Comparison of ENCODE assay signal across 32 cellular contexts in genomic region chr20:24977797-24978196, GRCh38. TPM values are rescaled to one million over a fixed set of nuclear protein-coding genes. Genes with fewer than 3 reads are reported as not detected.
DNase-seq lines count a peak whose midpoint lies in the region; ATAC-seq and TF ChIP-seq lines count a peak whose summit lies in the region.
"Had no signal": no experiment of that assay in that cellular context is flagged by ENCODE, and none has a peak within 500 bp of the region (broad histone marks: within the 10 kb centered on the region; RNA-seq: fewer than 3 reads in every experiment).

No MANE protein-coding gene starts in this region.

- no peaks in the 10 kb centered on the region for H3K9me3 ChIP-seq in neutrophil
- H3K9me3 ChIP-seq in tibial nerve = peaks cover 0 to 12% (median 0%) of the 10 kb centered on the region in 4 donors
- H3K9me3 ChIP-seq: pancreas had no signal

- DNase-seq in activated CD8-positive, alpha-beta memory T cell treated with anti-CD3 and anti-CD28 coated beads for 24 hours = peak; percentile 30
- DNase-seq in activated CD8-positive, alpha-beta memory T cell treated with anti-CD3 and anti-CD28 coated beads, Interleukin-2, amount 50 U/mL, for 48 hours = no peak
- DNase-seq in immature natural killer cell (no peak), tibial nerve (ENCODE audit: low spot score in 2 of 2) (no peak), NCI-H1092 treated with DMSO at 0.1 percent for 48 hours (lab: John Stamatoyannopoulos, UW) (no peak), type B pancreatic cell (ENCODE audit: extremely low spot score, unreplicated experiment) (no peak)
- DNase-seq: activated CD4-positive, alpha-beta T cell treated with anti-CD3 and anti-CD28 coated beads, Interleukin-2, amount 50 U/mL, for 4 hours; CD4-positive, CD25-positive, alpha-beta regulatory T cell; central memory CD4-positive, alpha-beta T cell; GOT3; Kasumi-1; NCI-H1436 treated with DMSO at 0.1 percent for 48 hours; NCI-H2107; NCI-H345; NCI-H69; pancreas; PC-9; retina; stimulated activated naive CD8-positive, alpha-beta T cell treated with anti-CD3 and anti-CD28 coated beads, Interleukin-15, Interleukin-2, amounts not matched to agents 100 U/mL and 50 U/mL, for 24 hours; trophoblast cell had no signal

- TF ChIP-seq CTCF in neutrophil (IDR thresholded peaks at IDR 0.05) (no peak), tibial nerve (IDR thresholded peaks at IDR 0.05) (no peak), type B pancreatic cell (conservative IDR thresholded peaks at IDR 0.05) (no peak)

- H3K4me3 Mint-ChIP-seq in immature natural killer cell (peak overlapping the region; percentile 31 to 68 (median 60)), type B pancreatic cell (no peak overlapping the region)
- H3K4me3 Mint-ChIP-seq: activated naive CD8-positive, alpha-beta T cell; CD4-positive, CD25-positive, alpha-beta regulatory T cell; memory B cell; neural crest cell; T-helper 1 cell treated with Interleukin-12 subunit alpha and Interleukin-12 subunit beta and Interleukin-4 antibody, amounts not matched to agents 30 μg/mL and 1 μg/mL, for 36 hours had no signal

- H3K4me1 Mint-ChIP-seq in immature natural killer cell (peaks cover 99% of the 10 kb centered on the region in 2 donors), type B pancreatic cell (ENCODE audit: unreplicated experiment) (no peaks in the 10 kb centered on the region)
- H3K4me1 Mint-ChIP-seq: neural crest cell had no signal

- TF ChIP-seq POLR2A in tibial nerve (IDR thresholded peaks at IDR 0.05) = no peak

- H3K27ac Mint-ChIP-seq in immature natural killer cell = peak overlapping the region; percentile 84 to 96 (median 95)
- H3K27ac Mint-ChIP-seq in type B pancreatic cell = no peak overlapping the region
- H3K27ac Mint-ChIP-seq: activated naive CD8-positive, alpha-beta T cell; CD4-positive, CD25-positive, alpha-beta regulatory T cell; memory B cell; T-helper 1 cell treated with Interleukin-12 subunit alpha and Interleukin-12 subunit beta and Interleukin-4 antibody, amounts not matched to agents 30 μg/mL and 1 μg/mL, for 36 hours had no signal

- H3K4me1 ChIP-seq in neutrophil (ENCODE audit: control insufficient read depth in 1 of 2, insufficient read depth in 1 of 2, low read depth in 1 of 2, low read length in 1 of 2) (peaks cover 82% of the 10 kb centered on the region in 2 experiments), tibial nerve (peaks cover 3 to 27% (median 4%) of the 10 kb centered on the region in 4 donors)
- H3K4me1 ChIP-seq: pancreas had no signal

- H3K9me3 Mint-ChIP-seq in immature natural killer cell = peaks cover 0 to 3% (median 0%) of the 10 kb centered on the region in 6 donors
- peaks cover 16% of the 10 kb centered on the region for H3K9me3 Mint-ChIP-seq in type B pancreatic cell

- H3K27me3 Mint-ChIP-seq in immature natural killer cell (ENCODE audit: low read depth in 3 of 3) (peaks cover 4 to 14% (median 8%) of the 10 kb centered on the region in 3 donors), type B pancreatic cell (no peaks in the 10 kb centered on the region)
- H3K27me3 Mint-ChIP-seq: activated naive CD8-positive, alpha-beta T cell; CD4-positive, CD25-positive, alpha-beta regulatory T cell; memory B cell had no signal

- H3K36me3 Mint-ChIP-seq in immature natural killer cell (peaks cover 54 to 90% (median 62%) of the 10 kb centered on the region in 3 donors), type B pancreatic cell (peaks cover 79% of the 10 kb centered on the region)

- peak overlapping the region; percentile 96 for H3K27ac ChIP-seq in neutrophil
- H3K27ac ChIP-seq in tibial nerve = peak overlapping the region; percentile 1 to 74 (median 62)
- H3K27ac ChIP-seq: pancreas, PC-9 had no signal

- H3K27me3 ChIP-seq in neutrophil (no peaks in the 10 kb centered on the region), tibial nerve (no peaks in the 10 kb centered on the region)
- H3K27me3 ChIP-seq: pancreas had no signal

- 38 to 44% methylated on average over 3 of the region's 3 CpGs for WGBS in tibial nerve, 2 donors

- ATAC-seq in HG03159 (IDR thresholded peaks at IDR 0.05; ENCODE audit: unreplicated experiment) = no peak
- ATAC-seq: Right ventricle myocardium inferior; SK-N-SH treated with all-trans-retinoic acid at 6 μM for 48 hours; stimulated activated naive CD8-positive, alpha-beta T cell treated with anti-CD3 and anti-CD28 coated beads, Interleukin-15, Interleukin-2, amounts not matched to agents 100 U/mL and 50 U/mL, for 24 hours had no signal

- H3K36me3 ChIP-seq in neutrophil (peaks cover 59% of the 10 kb centered on the region), tibial nerve (peaks cover 0 to 89% (median 10%) of the 10 kb centered on the region in 3 donors)

- no peak overlapping the region for H3K4me3 ChIP-seq in neutrophil (ENCODE audit: low read depth in 1 of 2, low read length in 1 of 2)
- H3K4me3 ChIP-seq in tibial nerve = no peak overlapping the region
- H3K4me3 ChIP-seq: pancreas, PC-9 had no signal

- TF ChIP-seq EP300 in tibial nerve (IDR thresholded peaks at IDR 0.05) = peak in 1 of 2 donors; percentile 28

RNA-seq across cellular contexts. Expression of gene APMAP, which starts 14.8 kb away (rescaled TPM):
- 1,000 to 10,000 TPM in 1 of 3 donors, 100 to 1,000 TPM in 2; 649 to 1,111 (median 667) TPM for polyA plus RNA-seq in immature natural killer cell
- total RNA-seq in tibial nerve = 10 to 100 TPM; 45.3 to 83.1 (median 54.1) TPM
- total RNA-seq in type B pancreatic cell (ENCODE audit: low replicate concordance) = 71.6 and 72.8 TPM in 2 replicates

RNA-seq across cellular contexts. Expression of gene CST7, which starts 28.7 kb away (rescaled TPM):
- polyA plus RNA-seq in immature natural killer cell = 1,000 to 10,000 TPM; 2,262 to 2,521 (median 2,438) TPM
- total RNA-seq in tibial nerve = 1 to 10 TPM in 1 of 4 donors, under 1 TPM in 1, not detected in 2; 0.84 to 6.1 TPM
- total RNA-seq in type B pancreatic cell (ENCODE audit: low replicate concordance) = not detected in 2 replicates
- total RNA-seq: A172, Daoy, dermis microvascular lymphatic vessel endothelial cell, frontal cortex, neural crest cell, PC-9 had no signal
